In the genomic region with DNA sequence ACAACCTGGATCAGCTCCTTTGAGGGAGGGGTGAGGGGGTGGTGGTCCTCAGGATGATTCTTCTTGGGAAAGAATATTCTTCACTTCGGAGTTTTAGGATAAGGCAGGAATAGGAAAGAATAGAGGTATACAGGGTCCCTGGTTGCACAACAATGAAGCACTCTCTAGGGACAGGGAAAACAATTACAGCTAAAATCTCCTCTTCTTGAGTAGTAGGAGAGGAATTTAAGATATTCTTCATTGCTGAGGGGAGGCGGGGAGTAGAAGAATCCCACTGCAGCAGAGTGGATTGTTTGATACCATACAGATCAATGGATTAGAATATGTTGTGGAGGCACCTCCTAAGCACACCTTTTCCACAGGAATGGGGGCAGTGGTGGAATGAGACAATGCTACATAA, we compare ENCODE assay signal across 20 cellular contexts. TPM values are rescaled to one million over a fixed set of nuclear protein-coding genes. Genes with fewer than 3 reads are reported as not detected.
A peak's percentile ranks its signal among the peaks of the same experiment; 100 is the strongest.
DNase-seq lines count a peak whose midpoint lies in the region; FAIRE-seq and TF ChIP-seq lines count a peak whose summit lies in the region.
"Had no signal": no experiment of that assay in that cellular context is flagged by ENCODE, and none has a peak within 500 bp of the region (broad histone marks: within the 10 kb centered on the region; RNA-seq: fewer than 3 reads in every experiment).

No MANE protein-coding gene starts in this region.

- H3K18ac ChIP-seq in mesendoderm (ENCODE audit: low read length), result no peak overlapping the region

- TF ChIP-seq POLR2A in H54 (IDR thresholded peaks at IDR 0.05; ENCODE audit: low read depth, low read length), result no peak

- H3K79me2 ChIP-seq in mesendoderm (ENCODE audit: control insufficient read depth, insufficient read depth, low read length), result no peaks in the 10 kb centered on the region

- no peak overlapping the region for H2BK15ac ChIP-seq in mesendoderm (replicated peaks; ENCODE audit: low read depth)

- no peak overlapping the region for H3K27ac ChIP-seq in mesendoderm (ENCODE audit: low read depth, low read length)
- H3K27ac ChIP-seq: BLaER1, C4-2B had no signal

- no peak overlapping the region for H2AK5ac ChIP-seq in mesendoderm (ENCODE audit: low read length)

- H3K4me2 ChIP-seq in mesendoderm (ENCODE audit: low read length), result no peak overlapping the region
- H3K4me2 ChIP-seq: BLaER1 had no signal

- H2BK5ac ChIP-seq in mesendoderm (ENCODE audit: low read length), result no peak overlapping the region

- H3K9ac ChIP-seq in mesendoderm (ENCODE audit: low read length), result no peak overlapping the region
- H3K9ac ChIP-seq: BLaER1 had no signal

- H3K27me3 ChIP-seq in mesendoderm (ENCODE audit: insufficient read depth, low read length, poor library complexity), result no peaks in the 10 kb centered on the region
- H3K27me3 ChIP-seq: BLaER1 had no signal

- H3K4me3 ChIP-seq in cardiac fibroblast (replicated peaks in 1 of 2; ENCODE audit: low read depth in 2 of 2, low read length in 2 of 2) (no peak overlapping the region), mesendoderm (ENCODE audit: low read length) (no peak overlapping the region)
- H3K4me3 ChIP-seq: BLaER1 had no signal

- no peak overlapping the region for H4K8ac ChIP-seq in mesendoderm (ENCODE audit: low read depth, low read length)

- no peak overlapping the region for H2BK120ac ChIP-seq in mesendoderm (ENCODE audit: low read depth, low read length)

- no peak overlapping the region for H4K5ac ChIP-seq in mesendoderm (ENCODE audit: low read length)

- H3K4me1 ChIP-seq in mesendoderm (ENCODE audit: control insufficient read depth, low read depth, low read length), result no peaks in the 10 kb centered on the region
- H3K4me1 ChIP-seq: BLaER1, Caco-2 had no signal

- no peaks in the 10 kb centered on the region for H3K36me3 ChIP-seq in mesendoderm (ENCODE audit: control insufficient read depth, insufficient read depth, low read length)
- H3K36me3 ChIP-seq: BLaER1 had no signal

- no peak overlapping the region for H3K23ac ChIP-seq in mesendoderm (ENCODE audit: low read length)

- no peak overlapping the region for H3K56ac ChIP-seq in mesendoderm (ENCODE audit: low read length)

- H3K79me1 ChIP-seq in mesendoderm (ENCODE audit: low read length), result no peaks in the 10 kb centered on the region

- TF ChIP-seq CTCF in cardiac fibroblast (IDR thresholded peaks at IDR 0.05; ENCODE audit: low read depth, low read length), result no peak

- FAIRE-seq in H54 (lab: Jason Lieb, UNC), result no peak
- FAIRE-seq: A204.1, G401.6, GM19239 had no signal

- no CpG with 5 or more reads among the region's 2 CpGs for WGBS in mesendoderm (ENCODE audit: extremely low coverage, insufficient coverage, low lambda C conversion rate)

- H3K4ac ChIP-seq in mesendoderm (ENCODE audit: low read depth, low read length), result no peak overlapping the region

- DNase-seq in NCI-H2171 (lab: John Stamatoyannopoulos, UW) (peak; percentile 67), cardiac fibroblast (ENCODE audit: low read depth in 2 of 2) (peak; percentile 17 to 56), mesendoderm (peak; percentile 32), NCI-H524 (lab: John Stamatoyannopoulos, UW) (no peak), SKM-1 treated with dmso at 0.1 percent for 144 hours (lab: John Stamatoyannopoulos, UW; ENCODE audit: unreplicated experiment) (no peak), H54 (ENCODE audit: insufficient read length, low spot score) (no peak)
- DNase-seq: Caco-2; CD4-positive, CD25-positive, alpha-beta regulatory T cell; CD8-positive, alpha-beta T cell; DMS153; DND-41; GOT3; H7; HCEC 1CT had no signal

RNA-seq across cellular contexts. Expression of gene SLC9C1, which starts 20.5 kb away (rescaled TPM):
- polyA plus RNA-seq in mesendoderm (2013, experiment 1 of 2), result 0.03 TPM
- 0.04 TPM for polyA plus RNA-seq in mesendoderm (2013, experiment 2 of 2)
- polyA plus RNA-seq: AG04450; CD4-positive, CD25-positive, alpha-beta regulatory T cell had no signal

RNA-seq across cellular contexts. Expression of gene CD200, which starts 59.4 kb away (rescaled TPM):
- 63.2 TPM for polyA plus RNA-seq in mesendoderm (2013, experiment 1 of 2)
- polyA plus RNA-seq in mesendoderm (2013, experiment 2 of 2), result 64.3 TPM

Comparison
In these comparisons a context has a peak if more than half of its experiments do, and no peak if none do; other contexts are left out.
1. DNase-seq: peak in NCI-H2171 (single experiment), cardiac fibroblast (2 of 2) and mesendoderm (single experiment); none in NCI-H524 (0 of 2), SKM-1 treated with dmso at 0.1 percent for 144 hours (single experiment) and H54 (single experiment).